Comparison of ENCODE assay signal across 14 cellular contexts in genomic region chr4:76023381-76023780, GRCh38. TPM values are rescaled to one million over a fixed set of nuclear protein-coding genes. Genes with fewer than 3 reads are reported as not detected.
DNase-seq lines count a peak whose midpoint lies in the region; ATAC-seq, FAIRE-seq and TF ChIP-seq lines count a peak whose summit lies in the region.
"Had no signal": no experiment of that assay in that cellular context is flagged by ENCODE, and none has a peak within 500 bp of the region (broad histone marks: within the 10 kb centered on the region; RNA-seq: fewer than 3 reads in every experiment).

Gene CXCL10 (minus strand): TSS chr4:76023497. CDS start chr4:76023431, 66 bp downstream.

- H3K4me2 ChIP-seq in K562 (ENCODE audit: insufficient read depth, low read length) (no peak within 1 kb of the TSS), PC-9 (no peak within 1 kb of the TSS)

- no peaks in the 10 kb centered on the region for H3K79me2 ChIP-seq in K562 (ENCODE audit: control insufficient read depth, insufficient read depth, low read length)
- H3K79me2 ChIP-seq in PC-9 (ENCODE audit: low read depth): no peaks in the 10 kb centered on the region

- no peaks in the 10 kb centered on the region for H3K36me3 ChIP-seq in CD4-positive, CD25-positive, alpha-beta regulatory T cell (ENCODE audit: control insufficient read depth, insufficient read depth, low read length)
- H3K36me3 ChIP-seq in K562 (ENCODE audit: control insufficient read depth, insufficient read depth, low read length) (no peaks in the 10 kb centered on the region), PC-9 (ENCODE audit: low read depth) (no peaks in the 10 kb centered on the region)

- H4K20me1 ChIP-seq in K562 (replicated peaks; ENCODE audit: control insufficient read depth, insufficient read depth, low read length) (no peaks in the 10 kb centered on the region), PC-9 (ENCODE audit: insufficient read depth) (no peaks in the 10 kb centered on the region)

- in situ Hi-C loops in K562 (cut with MboI): no loop called here

- H2AFZ ChIP-seq in K562 (ENCODE audit: low read depth, low read length) (peak within 1 kb of the TSS; percentile 38; the same call in 1 of the 2 replicates), PC-9 (no peak within 1 kb of the TSS)
- H2AFZ ChIP-seq: GM23248 had no signal

- TF ChIP-seq EP300 in K562 (IDR thresholded peaks at IDR 0.05; ENCODE audit: low read length): no peak

- no peak for DNase-seq in CD4-positive, CD25-positive, alpha-beta regulatory T cell
- no peak for DNase-seq in GM19239 (ENCODE audit: insufficient read length, low spot score)
- peak in 1 of 4 experiments; percentile 14 for DNase-seq in K562 (ENCODE audit: extremely low read depth in 1 of 4, low spot score in 3 of 4)
- peak; percentile 14 to 59 for DNase-seq in lung microvascular endothelial cell (ENCODE audit: low read depth in 2 of 2)
- no peak for DNase-seq in COR-L47 (lab: John Stamatoyannopoulos, UW)
- DNase-seq in left colon: no peak
- DNase-seq in PC-9: no peak
- DNase-seq: activated CD4-positive, alpha-beta memory T cell treated with anti-CD3 and anti-CD28 coated beads, Interleukin-2, amount 10 ng/mL, durations not matched to agents 7 days and 5 days; effector CD8-positive, alpha-beta T cell; GM23248; hippocampal formation; NCI-H1436; substantia nigra had no signal

- H3K9ac ChIP-seq in K562 (ENCODE audit: insufficient read depth in 1 of 2, low read depth in 2 of 2, low read length in 2 of 2): no peak within 1 kb of the TSS
- H3K9ac ChIP-seq: GM23248 had no signal

- H3K27me3 Mint-ChIP-seq in CD4-positive, CD25-positive, alpha-beta regulatory T cell: peaks cover 11% of the 10 kb centered on the region

- H3K4me3 ChIP-seq in CD4-positive, CD25-positive, alpha-beta regulatory T cell (ENCODE audit: low read depth, low read length): no peak within 1 kb of the TSS
- H3K4me3 ChIP-seq in K562 (no peak within 1 kb of the TSS), PC-9 (no peak within 1 kb of the TSS)
- H3K4me3 ChIP-seq: GM23248 had no signal

- peaks cover 2% of the 10 kb centered on the region for H3K27me3 ChIP-seq in CD4-positive, CD25-positive, alpha-beta regulatory T cell (ENCODE audit: control insufficient read depth, insufficient read depth, low read length)
- peaks cover 0 to 2% of the 10 kb centered on the region in 2 experiments; a peak in 1 of 5 replicates for H3K27me3 ChIP-seq in K562 (ENCODE audit: control insufficient read depth in 2 of 2, insufficient read depth in 2 of 2, low read length in 2 of 2)
- H3K27me3 ChIP-seq in PC-9 (ENCODE audit: insufficient read depth, low read depth): no peaks in the 10 kb centered on the region

- 12% methylated on average over 3 of the region's 3 CpGs for WGBS in K562 (ENCODE audit: insufficient coverage, low coverage, missing lambda C conversion rate)

- CTCF ChIA-PET in K562 (lab: Yijun Ruan, JAX; ENCODE audit: low intra/inter-chr PET ratio) (no interaction called here), PC-9 (lab: Charles Lee) (no interaction called here)

- ATAC-seq in CD4-positive, CD25-positive, alpha-beta regulatory T cell (ENCODE audit: low read depth in 2 of 2): no peak
- ATAC-seq in K562: no peak
- ATAC-seq in HG03159 (IDR thresholded peaks at IDR 0.05; ENCODE audit: unreplicated experiment): no peak
- no peak for ATAC-seq in left colon

- H3K27ac Mint-ChIP-seq in CD4-positive, CD25-positive, alpha-beta regulatory T cell: peak within 1 kb of the TSS in 2 of 3 donors; percentile 6 to 42
- H3K27ac Mint-ChIP-seq: activated CD4-positive, alpha-beta memory T cell treated with anti-CD3 and anti-CD28 coated beads, Interleukin-2, amount 10 ng/mL, durations not matched to agents 7 days and 5 days had no signal

- no peak within 1 kb of the TSS for H3K4me3 Mint-ChIP-seq in CD4-positive, CD25-positive, alpha-beta regulatory T cell
- H3K4me3 Mint-ChIP-seq: activated CD4-positive, alpha-beta memory T cell treated with anti-CD3 and anti-CD28 coated beads, Interleukin-2, amount 10 ng/mL, durations not matched to agents 7 days and 5 days had no signal

- peaks cover 0 to 2% (median 0%) of the 10 kb centered on the region in 7 donors for H3K9me3 Mint-ChIP-seq in CD4-positive, CD25-positive, alpha-beta regulatory T cell
- H3K9me3 Mint-ChIP-seq: activated CD4-positive, alpha-beta memory T cell treated with anti-CD3 and anti-CD28 coated beads, Interleukin-2, amount 10 ng/mL, durations not matched to agents 7 days and 5 days had no signal

- no peaks in the 10 kb centered on the region for H3K36me3 Mint-ChIP-seq in CD4-positive, CD25-positive, alpha-beta regulatory T cell

- no peaks in the 10 kb centered on the region for H3F3A ChIP-seq in PC-9 (ENCODE audit: insufficient read depth, low read depth)

- H3K4me1 Mint-ChIP-seq in CD4-positive, CD25-positive, alpha-beta regulatory T cell: peaks cover 3 to 13% (median 8%) of the 10 kb centered on the region in 4 donors

- TF ChIP-seq POLR2A in K562 (conservative IDR thresholded peaks at IDR 0.05): no peak

- TF ChIP-seq CTCF in K562 (IDR thresholded peaks at IDR 0.05 in 2 of 3, conservative IDR thresholded peaks at IDR 0.05 in 1 of 3; ENCODE audit: insufficient read depth in 2 of 3, low read depth in 1 of 3, low read length in 3 of 3): no peak
- no peak for TF ChIP-seq CTCF in PC-9 (conservative IDR thresholded peaks at IDR 0.05)

- no peaks in the 10 kb centered on the region for H3K9me3 ChIP-seq in CD4-positive, CD25-positive, alpha-beta regulatory T cell (ENCODE audit: control insufficient read depth in 2 of 2, low read length in 2 of 2)
- H3K9me3 ChIP-seq in K562 (replicated peaks; ENCODE audit: control insufficient read depth, insufficient read depth, low read depth, low read length) (no peaks in the 10 kb centered on the region), PC-9 (ENCODE audit: insufficient read depth, low read depth) (no peaks in the 10 kb centered on the region)

- no peaks in the 10 kb centered on the region for H3K9me1 ChIP-seq in K562 (ENCODE audit: control insufficient read depth, insufficient read depth, low read length)

- BruUV-seq in K562 (replicated peaks; lab: Mats Ljungman, UMichigan): no TSS peak
- BruUV-seq in PC-9 (replicated peaks; lab: Mats Ljungman, UMichigan): no TSS peak

- no peak within 1 kb of the TSS for H3K27ac ChIP-seq in CD4-positive, CD25-positive, alpha-beta regulatory T cell (ENCODE audit: insufficient read depth, low read length, poor library complexity, severe bottlenecking)
- no peak within 1 kb of the TSS for H3K27ac ChIP-seq in K562 (ENCODE audit: extremely low read depth, low read depth, low read length)
- no peak within 1 kb of the TSS for H3K27ac ChIP-seq in PC-9
- H3K27ac ChIP-seq: GM23248 had no signal

- POLR2A ChIA-PET in K562 (lab: Yijun Ruan, JAX) (no interaction called here), PC-9 (lab: Charles Lee; ENCODE audit: unreplicated experiment) (no interaction called here)

- FAIRE-seq in GM19239 (lab: Jason Lieb, UNC) (peak; percentile 39), K562 (lab: Jason Lieb, UNC) (no peak)

- H3K4me1 ChIP-seq in CD4-positive, CD25-positive, alpha-beta regulatory T cell (ENCODE audit: control insufficient read depth, insufficient read depth, low read length, poor library complexity, severe bottlenecking): no peaks in the 10 kb centered on the region
- no peaks in the 10 kb centered on the region; a peak in 2 of 5 replicates for H3K4me1 ChIP-seq in K562 (replicated peaks in 1 of 2; ENCODE audit: control insufficient read depth in 2 of 2, insufficient read depth in 2 of 2, low read length in 2 of 2)
- H3K4me1 ChIP-seq in PC-9 (replicated peaks; ENCODE audit: insufficient read depth): no peaks in the 10 kb centered on the region

- no peak for TF ChIP-seq RAD21 in K562 (CRISPR knock-in tag; conservative IDR thresholded peaks at IDR 0.05 in 1 of 2, IDR thresholded peaks at IDR 0.05 in 1 of 2)

- intact Hi-C loops in K562 (cut with micrococcal nuclease) (no loop called here), left colon (cut with DNase I, micrococcal nuclease) (no loop called here), PC-9 (cut with micrococcal nuclease; ENCODE audit: unreplicated experiment) (no loop called here)

- H3K9me2 ChIP-seq in PC-9 (ENCODE audit: insufficient read depth): no peaks in the 10 kb centered on the region; the same call in 1 of the 2 replicates

RNA-seq across cellular contexts. Expression of gene CXCL10, which starts in this region (rescaled TPM):
- not detected for total RNA-seq in CD4-positive, CD25-positive, alpha-beta regulatory T cell
- not detected for polyA plus RNA-seq in CD4-positive, CD25-positive, alpha-beta regulatory T cell
- total RNA-seq in K562 (2011; cell fraction: chromatin; rRNA removed; ENCODE audit: low replicate concordance): not detected in 2 replicates
- total RNA-seq in K562 (2011; cell fraction: nucleolus; rRNA removed): not detected in 2 replicates
- not detected in 2 replicates for total RNA-seq in K562 (2011; cell fraction: nucleoplasm; rRNA removed)
- total RNA-seq in K562 (2014; rRNA removed) (not detected in 2 replicates), K562 (2014; rRNA removed; fragmentation: Illumina TruSeq; extraction: Trizol) (not detected in 2 replicates), K562 (2015; rRNA removed; fragmentation: Illumina TruSeq; extraction: Trizol) (0.15 TPM in 1 of 2 replicates, not detected in the other), K562 (2021) (0.18 TPM in 1 of 2 replicates, not detected in the other), lung microvascular endothelial cell (0.20 and 0.22 TPM in 2 replicates), left colon (1 to 10 TPM; 2.5 to 3.2 TPM), PC-9 (2021) (not detected in 2 replicates)
- polyA plus RNA-seq in K562 (2011; rRNA removed) (not detected in 2 replicates), K562 (2014; fragmentation: Illumina TruSeq; extraction: Trizol) (not detected in 2 replicates), K562 (2014; fragmentation: Nextera tagmentation; extraction: Ambion mirVana) (under 1 TPM in 1 of 2 experiments, not detected in 1; 0.06 TPM), K562 (2014; rRNA removed) (0.08 TPM in 1 of 2 replicates, not detected in the other)
- polyA plus RNA-seq in K562 (2011; cell fraction: cytosol; rRNA removed): not detected in 2 replicates
- polyA plus RNA-seq in K562 (2011; cell fraction: nucleus; rRNA removed): not detected in 2 replicates
- polyA plus RNA-seq in K562 (2012): 0.23 and 0.83 TPM in 2 replicates
- polyA minus RNA-seq in K562 (2011; rRNA and poly(A)+ RNA removed): not detected in 2 replicates
- polyA minus RNA-seq in K562 (2011; cell fraction: cytosol; rRNA and poly(A)+ RNA removed): not detected in 2 replicates
- not detected in 2 replicates for polyA minus RNA-seq in K562 (2011; cell fraction: nucleus; rRNA and poly(A)+ RNA removed)
- total RNA-seq: GM23248 had no signal
- polyA plus RNA-seq: GM23248 had no signal

Comparison
In these comparisons a context has a peak if more than half of its experiments do, and no peak if none do; other contexts are left out.
1. Peak in DNase-seq in lung microvascular endothelial cell; RNA of the gene not detected or under 1 TPM.